6 cellular contexts compared by ENCODE assay signal in genomic region chr14:101090478-101090877, GRCh38.
DNase-seq lines count a peak whose midpoint lies in the region; ATAC-seq, FAIRE-seq and TF ChIP-seq lines count a peak whose summit lies in the region.
"Not testable (repeated sequence)": the region's sequence is repeated elsewhere in the genome, so short reads cannot be mapped to it uniquely, and the experiment has no call there.

No MANE protein-coding gene starts in this region.

- H3K27me3 ChIP-seq in HCT116 (ENCODE audit: insufficient read depth, low read length); endothelial cell of umbilical vein (ENCODE audit: control insufficient read depth in 2 of 2, insufficient read depth in 2 of 2, low read length in 2 of 2); smooth muscle cell (ENCODE audit: low read depth); testis: not testable (repeated sequence)

- POLR2A ChIA-PET in HCT116 (lab: Charles Lee); endothelial cell of umbilical vein (lab: Charles Lee): not testable (repeated sequence)

- TF ChIP-seq RAD21 in HCT116 (IDR thresholded peaks at IDR 0.05; ENCODE audit: low read depth) = not testable (repeated sequence)

- H3K27ac ChIP-seq in HCT116 (ENCODE audit: low read depth, low read length); testis: not testable (repeated sequence)
- H3K27ac ChIP-seq in endothelial cell of umbilical vein (ENCODE audit: insufficient read depth, low read depth, low read length) (peak overlapping the region; percentile 65), smooth muscle cell (ENCODE audit: low read depth) (peak overlapping the region; percentile 71)

- RAD21 ChIA-PET in HCT116 (lab: Charles Lee; ENCODE audit: low non-redundant PET in 1 of 2, low total read pairs in 2 of 2, uncharacterized antibody in 2 of 2, unreplicated experiment in 2 of 2) = not testable (repeated sequence)

- not testable (repeated sequence) for H4K20me1 ChIP-seq in HCT116 (ENCODE audit: insufficient read depth); endothelial cell of umbilical vein (replicated peaks; ENCODE audit: control insufficient read depth, extremely low read depth, insufficient read depth, low read length); smooth muscle cell (ENCODE audit: low read depth)

- CTCF ChIA-PET in HCT116 (lab: Charles Lee); endothelial cell of umbilical vein (lab: Charles Lee): not testable (repeated sequence)

- not testable (repeated sequence) for H3K9me3 ChIP-seq in HCT116 (ENCODE audit: control insufficient read depth in 1 of 2, insufficient read depth in 1 of 2, low read depth in 1 of 2, low read length in 2 of 2); endothelial cell of umbilical vein (replicated peaks; ENCODE audit: control insufficient read depth, insufficient read depth, low read length); smooth muscle cell (replicated peaks; ENCODE audit: low read depth); testis

- H3F3A ChIP-seq in smooth muscle cell (ENCODE audit: low read depth) = not testable (repeated sequence)

- not testable (repeated sequence) for DNase-seq in HCT116 (ENCODE audit: low read depth, low spot score); endothelial cell of umbilical vein (ENCODE audit: low read depth, low spot score); smooth muscle cell (lab: John Stamatoyannopoulos, UW; ENCODE audit: unreplicated experiment)
- DNase-seq in activated effector memory CD4-positive, alpha-beta T cell treated with anti-CD3 and anti-CD28 coated beads, Interleukin-2, amount 50 U/mL, for 16 hours = peak; percentile 41
- DNase-seq in left lobe of liver (ENCODE audit: low spot score) (peak; percentile 21), testis (peak; percentile 10)

- not testable (repeated sequence) for H3K9ac ChIP-seq in HCT116 (ENCODE audit: low read length); endothelial cell of umbilical vein (replicated peaks; ENCODE audit: extremely low read depth, insufficient read depth, low read length); smooth muscle cell (ENCODE audit: low read depth)

- H3K36me3 ChIP-seq in HCT116 (ENCODE audit: control insufficient read depth in 1 of 2, insufficient read depth in 2 of 2, low read length in 2 of 2); endothelial cell of umbilical vein (ENCODE audit: control insufficient read depth in 2 of 2, extremely low read depth in 1 of 2, insufficient read depth in 2 of 2, low read length in 2 of 2); smooth muscle cell (ENCODE audit: low read depth); testis (ENCODE audit: low read depth, missing control alignments): not testable (repeated sequence)

- H3K9me2 ChIP-seq in HCT116 (ENCODE audit: insufficient read depth) = not testable (repeated sequence)

- H3K4me1 ChIP-seq in HCT116 (ENCODE audit: control insufficient read depth in 1 of 2, insufficient read depth in 2 of 2, low read length in 2 of 2); smooth muscle cell (ENCODE audit: low read depth); testis: not testable (repeated sequence)
- peaks cover 11% of the 10 kb centered on the region for H3K4me1 ChIP-seq in endothelial cell of umbilical vein (ENCODE audit: control insufficient read depth, extremely low read depth, insufficient read depth, low read length)

- H3K79me2 ChIP-seq in HCT116 (ENCODE audit: insufficient read depth, low read length); endothelial cell of umbilical vein (ENCODE audit: control insufficient read depth, insufficient read depth, low read length); smooth muscle cell (ENCODE audit: low read depth): not testable (repeated sequence)

- peak overlapping the region; percentile 45 for H2AFZ ChIP-seq in HCT116 (ENCODE audit: low read depth, low read length, poor library complexity, severe bottlenecking)
- not testable (repeated sequence) for H2AFZ ChIP-seq in endothelial cell of umbilical vein (ENCODE audit: low read depth, low read length)
- H2AFZ ChIP-seq in smooth muscle cell (ENCODE audit: low read depth) = peak overlapping the region; percentile 88

- not testable (repeated sequence) for H3K9me1 ChIP-seq in endothelial cell of umbilical vein (replicated peaks; ENCODE audit: control insufficient read depth, extremely low read depth, insufficient read depth, low read length)

- intact Hi-C loops in HCT116 (cut with micrococcal nuclease); testis (cut with DNase I; ENCODE audit: low total_unique reads): not testable (repeated sequence)
- intact Hi-C loops in endothelial cell of umbilical vein (cut with micrococcal nuclease) = loop anchor here (2.0 kb wide), 1 partner anchor 28 kb away; no protein-coding TSS in a partner anchor

- H3K4me3 ChIP-seq in HCT116 (replicated peaks in 1 of 2; ENCODE audit: low read depth in 1 of 2, low read length in 2 of 2); endothelial cell of umbilical vein (replicated peaks in 1 of 3; ENCODE audit: insufficient read depth in 1 of 3, low read depth in 1 of 3, low read length in 3 of 3); smooth muscle cell; testis: not testable (repeated sequence)

- 95% methylated on average over 11 of the region's 11 CpGs for WGBS in smooth muscle cell (ENCODE audit: low lambda C conversion rate)
- WGBS in testis, 2 donors = 93 to 95% methylated on average over 11 of the region's 11 CpGs

- TF ChIP-seq POLR2A in HCT116 (IDR thresholded peaks at IDR 0.05; ENCODE audit: borderline replicate concordance, extremely low read depth, insufficient read depth, insufficient read length); endothelial cell of umbilical vein (IDR thresholded peaks at IDR 0.05; ENCODE audit: low read depth, low read length); testis (IDR thresholded peaks at IDR 0.05): not testable (repeated sequence)

- not testable (repeated sequence) for BruUV-seq in HCT116 (replicated peaks; lab: Mats Ljungman, UMichigan); endothelial cell of umbilical vein (replicated peaks; lab: Mats Ljungman, UMichigan)

- not testable (repeated sequence) for H3K4me2 ChIP-seq in HCT116 (ENCODE audit: low read length)
- H3K4me2 ChIP-seq in endothelial cell of umbilical vein (ENCODE audit: insufficient read depth, low read length) (peak overlapping the region; percentile 81), smooth muscle cell (peak overlapping the region; percentile 64)

- TF ChIP-seq CTCF in HCT116 (IDR thresholded peaks at IDR 0.05 in 2 of 3, conservative IDR thresholded peaks at IDR 0.05 in 1 of 3; ENCODE audit: borderline replicate concordance in 1 of 3, insufficient read depth in 1 of 3, low read depth in 2 of 3, low read length in 2 of 3); endothelial cell of umbilical vein (IDR thresholded peaks at IDR 0.05; ENCODE audit: extremely low read depth in 1 of 2, insufficient read depth in 1 of 2, low read depth in 1 of 2, low read length in 2 of 2); smooth muscle cell (IDR thresholded peaks at IDR 0.05; ENCODE audit: borderline replicate concordance, insufficient read depth, poor library complexity, severe bottlenecking); testis (IDR thresholded peaks at IDR 0.05): not testable (repeated sequence)

- not testable (repeated sequence) for ATAC-seq in HCT116, left lobe of liver

- dilution Hi-C loops in endothelial cell of umbilical vein (cut with MboI; ENCODE audit: extremely low pct_ligation_motif_present, low sequenced_read_pairs) = not testable (repeated sequence)

- not testable (repeated sequence) for FAIRE-seq in endothelial cell of umbilical vein (lab: Jason Lieb, UNC)
